Comparison of ENCODE assay signal across 1 cellular context in the genomic region with DNA sequence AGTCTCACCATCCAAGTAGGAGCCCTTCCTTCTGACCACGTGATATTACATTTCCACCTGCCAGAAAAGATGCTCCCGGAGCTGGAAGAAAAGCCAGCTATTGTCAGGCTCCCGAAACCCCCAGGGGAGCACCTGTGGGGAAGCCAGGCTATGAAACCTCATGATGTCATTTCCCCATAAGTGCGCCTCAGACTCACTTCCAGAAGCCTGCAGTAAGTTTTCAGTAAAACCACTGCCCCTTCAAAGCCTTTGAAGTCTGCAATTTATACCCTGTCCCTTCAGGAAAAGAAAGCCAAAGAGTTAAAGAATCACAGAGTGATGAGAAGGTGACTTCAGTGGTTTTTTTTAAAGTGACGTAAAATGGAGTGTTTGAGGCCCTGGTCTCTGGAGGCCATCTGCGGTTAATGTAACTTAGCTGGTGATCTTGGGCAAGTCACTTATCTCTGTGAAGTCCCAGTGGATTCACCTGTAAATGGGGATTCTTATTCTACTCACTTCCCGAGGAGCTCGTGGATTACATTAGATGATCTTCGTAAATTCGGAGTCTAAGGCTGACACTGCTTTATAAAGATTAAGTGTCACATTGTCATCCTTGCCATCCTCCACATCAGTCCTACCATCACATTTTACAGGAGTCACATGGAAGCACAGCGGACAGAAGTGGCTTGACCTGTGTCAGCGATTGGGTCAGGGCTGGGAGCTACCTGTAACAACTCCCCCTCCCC.
TF ChIP-seq lines count a peak whose summit lies in the region.

No MANE protein-coding gene starts in this region.

TF ChIP-seq in GM12878, 131 proteins besides CTCF, POLR2A, EP300 and RAD21 (continued from another document and continues in another):
- TF ChIP-seq EGR1 (IDR thresholded peaks at IDR 0.05; ENCODE audit: borderline replicate concordance in 1 of 2, low read depth in 2 of 2, low read length in 2 of 2) (peak in 1 of 2 experiments; percentile 61; a peak in 1 of 3 replicates), MEF2A (IDR thresholded peaks at IDR 0.05; ENCODE audit: insufficient read depth, low read depth, low read length) (peak; percentile 82), JUND (IDR thresholded peaks at IDR 0.05; ENCODE audit: low read depth, low read length) (peak; percentile 57; the same call in 1 of the 2 replicates), STAT3 (IDR thresholded peaks at IDR 0.05; ENCODE audit: low read depth, low read length) (peak; percentile 96), PML (IDR thresholded peaks at IDR 0.05; ENCODE audit: low read length) (peak; percentile 84; the same call in 1 of the 2 replicates), ZNF24 (IDR thresholded peaks at IDR 0.05) (peak; percentile 64; the same call in 1 of the 2 replicates), NR2C2 (IDR thresholded peaks at IDR 0.05; ENCODE audit: borderline replicate concordance, control insufficient read depth, insufficient read length, low read depth) (no peak), CBX5 (IDR thresholded peaks at IDR 0.05; ENCODE audit: low read depth) (peak; percentile 86; the same call in 1 of the 2 replicates), HDGF (IDR thresholded peaks at IDR 0.05) (no peak), HDAC2 (IDR thresholded peaks at IDR 0.05) (no peak), SMARCA5 (IDR thresholded peaks at IDR 0.05) (peak; percentile 64; the same call in 1 of the 2 replicates), FOS (IDR thresholded peaks at IDR 0.05; ENCODE audit: borderline replicate concordance, extremely low read depth, insufficient read length) (no peak), GABPA (IDR thresholded peaks at IDR 0.05; ENCODE audit: low read depth) (peak; percentile 72), BRCA1 (IDR thresholded peaks at IDR 0.05; ENCODE audit: low read depth, low read length) (no peak), TCF7 (IDR thresholded peaks at IDR 0.05; ENCODE audit: borderline replicate concordance) (peak; percentile 99), YY1 (IDR thresholded peaks at IDR 0.05; ENCODE audit: low read depth, low read length) (peak; percentile 54; the same call in 1 of the 2 replicates), CREM (IDR thresholded peaks at IDR 0.05; ENCODE audit: low read depth) (peak; percentile 95), SUZ12 (IDR thresholded peaks at IDR 0.05; ENCODE audit: unreplicated experiment) (no peak), MYB (IDR thresholded peaks at IDR 0.05; ENCODE audit: borderline replicate concordance, low read depth, low read length) (no peak), TBL1XR1 (IDR thresholded peaks at IDR 0.05; ENCODE audit: low read depth, low read length) (peak; percentile 93), SRF (IDR thresholded peaks at IDR 0.05; ENCODE audit: low read depth in 2 of 2, low read length in 2 of 2) (peak in 1 of 2 experiments; percentile 55; a peak in 2 of 4 replicates), ZNF207 (IDR thresholded peaks at IDR 0.05; ENCODE audit: borderline replicate concordance) (no peak), SPI1 (IDR thresholded peaks at IDR 0.05; ENCODE audit: borderline replicate concordance, insufficient read depth, low read depth, low read length) (peak; percentile 56), CHD4 (IDR thresholded peaks at IDR 0.05) (no peak)
- TF ChIP-seq, protein P1, sequence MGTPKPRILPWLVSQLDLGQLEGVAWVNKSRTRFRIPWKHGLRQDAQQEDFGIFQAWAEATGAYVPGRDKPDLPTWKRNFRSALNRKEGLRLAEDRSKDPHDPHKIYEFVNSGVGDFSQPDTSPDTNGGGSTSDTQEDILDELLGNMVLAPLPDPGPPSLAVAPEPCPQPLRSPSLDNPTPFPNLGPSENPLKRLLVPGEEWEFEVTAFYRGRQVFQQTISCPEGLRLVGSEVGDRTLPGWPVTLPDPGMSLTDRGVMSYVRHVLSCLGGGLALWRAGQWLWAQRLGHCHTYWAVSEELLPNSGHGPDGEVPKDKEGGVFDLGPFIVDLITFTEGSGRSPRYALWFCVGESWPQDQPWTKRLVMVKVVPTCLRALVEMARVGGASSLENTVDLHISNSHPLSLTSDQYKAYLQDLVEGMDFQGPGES (IDR thresholded peaks at IDR 0.05), result no peak
- TF ChIP-seq, protein P2, sequence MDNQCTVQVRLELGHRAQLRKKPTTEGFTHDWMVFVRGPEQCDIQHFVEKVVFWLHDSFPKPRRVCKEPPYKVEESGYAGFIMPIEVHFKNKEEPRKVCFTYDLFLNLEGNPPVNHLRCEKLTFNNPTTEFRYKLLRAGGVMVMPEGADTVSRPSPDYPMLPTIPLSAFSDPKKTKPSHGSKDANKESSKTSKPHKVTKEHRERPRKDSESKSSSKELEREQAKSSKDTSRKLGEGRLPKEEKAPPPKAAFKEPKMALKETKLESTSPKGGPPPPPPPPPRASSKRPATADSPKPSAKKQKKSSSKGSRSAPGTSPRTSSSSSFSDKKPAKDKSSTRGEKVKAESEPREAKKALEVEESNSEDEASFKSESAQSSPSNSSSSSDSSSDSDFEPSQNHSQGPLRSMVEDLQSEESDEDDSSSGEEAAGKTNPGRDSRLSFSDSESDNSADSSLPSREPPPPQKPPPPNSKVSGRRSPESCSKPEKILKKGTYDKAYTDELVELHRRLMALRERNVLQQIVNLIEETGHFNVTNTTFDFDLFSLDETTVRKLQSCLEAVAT (IDR thresholded peaks at IDR 0.05), result peak; percentile 78
- TF ChIP-seq, protein P3, sequence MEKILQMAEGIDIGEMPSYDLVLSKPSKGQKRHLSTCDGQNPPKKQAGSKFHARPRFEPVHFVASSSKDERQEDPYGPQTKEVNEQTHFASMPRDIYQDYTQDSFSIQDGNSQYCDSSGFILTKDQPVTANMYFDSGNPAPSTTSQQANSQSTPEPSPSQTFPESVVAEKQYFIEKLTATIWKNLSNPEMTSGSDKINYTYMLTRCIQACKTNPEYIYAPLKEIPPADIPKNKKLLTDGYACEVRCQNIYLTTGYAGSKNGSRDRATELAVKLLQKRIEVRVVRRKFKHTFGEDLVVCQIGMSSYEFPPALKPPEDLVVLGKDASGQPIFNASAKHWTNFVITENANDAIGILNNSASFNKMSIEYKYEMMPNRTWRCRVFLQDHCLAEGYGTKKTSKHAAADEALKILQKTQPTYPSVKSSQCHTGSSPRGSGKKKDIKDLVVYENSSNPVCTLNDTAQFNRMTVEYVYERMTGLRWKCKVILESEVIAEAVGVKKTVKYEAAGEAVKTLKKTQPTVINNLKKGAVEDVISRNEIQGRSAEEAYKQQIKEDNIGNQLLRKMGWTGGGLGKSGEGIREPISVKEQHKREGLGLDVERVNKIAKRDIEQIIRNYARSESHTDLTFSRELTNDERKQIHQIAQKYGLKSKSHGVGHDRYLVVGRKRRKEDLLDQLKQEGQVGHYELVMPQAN (conservative IDR thresholded peaks at IDR 0.05), result 0 out of 2 replicates have a peak, but pooled peaks have one; percentile 28
- TF ChIP-seq, protein P4, sequence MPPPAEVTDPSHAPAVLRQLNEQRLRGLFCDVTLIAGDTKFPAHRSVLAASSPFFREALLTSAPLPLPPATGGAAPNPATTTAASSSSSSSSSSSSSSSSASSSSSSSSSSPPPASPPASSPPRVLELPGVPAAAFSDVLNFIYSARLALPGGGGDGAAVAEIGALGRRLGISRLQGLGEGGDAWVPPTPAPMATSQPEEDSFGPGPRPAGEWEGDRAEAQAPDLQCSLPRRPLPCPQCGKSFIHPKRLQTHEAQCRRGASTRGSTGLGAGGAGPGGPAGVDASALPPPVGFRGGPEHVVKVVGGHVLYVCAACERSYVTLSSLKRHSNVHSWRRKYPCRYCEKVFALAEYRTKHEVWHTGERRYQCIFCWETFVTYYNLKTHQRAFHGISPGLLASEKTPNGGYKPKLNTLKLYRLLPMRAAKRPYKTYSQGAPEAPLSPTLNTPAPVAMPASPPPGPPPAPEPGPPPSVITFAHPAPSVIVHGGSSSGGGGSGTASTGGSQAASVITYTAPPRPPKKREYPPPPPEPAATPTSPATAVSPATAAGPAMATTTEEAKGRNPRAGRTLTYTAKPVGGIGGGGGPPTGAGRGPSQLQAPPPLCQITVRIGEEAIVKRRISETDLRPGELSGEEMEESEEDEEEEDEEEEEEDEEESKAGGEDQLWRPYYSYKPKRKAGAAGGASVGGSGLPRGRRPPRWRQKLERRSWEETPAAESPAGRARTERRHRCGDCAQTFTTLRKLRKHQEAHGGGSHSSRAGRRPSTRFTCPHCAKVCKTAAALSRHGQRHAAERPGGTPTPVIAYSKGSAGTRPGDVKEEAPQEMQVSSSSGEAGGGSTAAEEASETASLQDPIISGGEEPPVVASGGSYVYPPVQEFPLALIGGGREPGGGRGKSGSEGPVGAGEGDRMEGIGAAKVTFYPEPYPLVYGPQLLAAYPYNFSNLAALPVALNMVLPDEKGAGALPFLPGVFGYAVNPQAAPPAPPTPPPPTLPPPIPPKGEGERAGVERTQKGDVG (CRISPR knock-in tag; IDR thresholded peaks at IDR 0.05), result no peak
- TF ChIP-seq, protein P5, sequence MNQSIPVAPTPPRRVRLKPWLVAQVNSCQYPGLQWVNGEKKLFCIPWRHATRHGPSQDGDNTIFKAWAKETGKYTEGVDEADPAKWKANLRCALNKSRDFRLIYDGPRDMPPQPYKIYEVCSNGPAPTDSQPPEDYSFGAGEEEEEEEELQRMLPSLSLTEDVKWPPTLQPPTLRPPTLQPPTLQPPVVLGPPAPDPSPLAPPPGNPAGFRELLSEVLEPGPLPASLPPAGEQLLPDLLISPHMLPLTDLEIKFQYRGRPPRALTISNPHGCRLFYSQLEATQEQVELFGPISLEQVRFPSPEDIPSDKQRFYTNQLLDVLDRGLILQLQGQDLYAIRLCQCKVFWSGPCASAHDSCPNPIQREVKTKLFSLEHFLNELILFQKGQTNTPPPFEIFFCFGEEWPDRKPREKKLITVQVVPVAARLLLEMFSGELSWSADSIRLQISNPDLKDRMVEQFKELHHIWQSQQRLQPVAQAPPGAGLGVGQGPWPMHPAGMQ (IDR thresholded peaks at IDR 0.05; ENCODE audit: borderline replicate concordance), result no peak
- TF ChIP-seq, protein P6, sequence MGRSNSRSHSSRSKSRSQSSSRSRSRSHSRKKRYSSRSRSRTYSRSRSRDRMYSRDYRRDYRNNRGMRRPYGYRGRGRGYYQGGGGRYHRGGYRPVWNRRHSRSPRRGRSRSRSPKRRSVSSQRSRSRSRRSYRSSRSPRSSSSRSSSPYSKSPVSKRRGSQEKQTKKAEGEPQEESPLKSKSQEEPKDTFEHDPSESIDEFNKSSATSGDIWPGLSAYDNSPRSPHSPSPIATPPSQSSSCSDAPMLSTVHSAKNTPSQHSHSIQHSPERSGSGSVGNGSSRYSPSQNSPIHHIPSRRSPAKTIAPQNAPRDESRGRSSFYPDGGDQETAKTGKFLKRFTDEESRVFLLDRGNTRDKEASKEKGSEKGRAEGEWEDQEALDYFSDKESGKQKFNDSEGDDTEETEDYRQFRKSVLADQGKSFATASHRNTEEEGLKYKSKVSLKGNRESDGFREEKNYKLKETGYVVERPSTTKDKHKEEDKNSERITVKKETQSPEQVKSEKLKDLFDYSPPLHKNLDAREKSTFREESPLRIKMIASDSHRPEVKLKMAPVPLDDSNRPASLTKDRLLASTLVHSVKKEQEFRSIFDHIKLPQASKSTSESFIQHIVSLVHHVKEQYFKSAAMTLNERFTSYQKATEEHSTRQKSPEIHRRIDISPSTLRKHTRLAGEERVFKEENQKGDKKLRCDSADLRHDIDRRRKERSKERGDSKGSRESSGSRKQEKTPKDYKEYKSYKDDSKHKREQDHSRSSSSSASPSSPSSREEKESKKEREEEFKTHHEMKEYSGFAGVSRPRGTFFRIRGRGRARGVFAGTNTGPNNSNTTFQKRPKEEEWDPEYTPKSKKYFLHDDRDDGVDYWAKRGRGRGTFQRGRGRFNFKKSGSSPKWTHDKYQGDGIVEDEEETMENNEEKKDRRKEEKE (IDR thresholded peaks at IDR 0.05), result no peak
- TF ChIP-seq, protein P7, sequence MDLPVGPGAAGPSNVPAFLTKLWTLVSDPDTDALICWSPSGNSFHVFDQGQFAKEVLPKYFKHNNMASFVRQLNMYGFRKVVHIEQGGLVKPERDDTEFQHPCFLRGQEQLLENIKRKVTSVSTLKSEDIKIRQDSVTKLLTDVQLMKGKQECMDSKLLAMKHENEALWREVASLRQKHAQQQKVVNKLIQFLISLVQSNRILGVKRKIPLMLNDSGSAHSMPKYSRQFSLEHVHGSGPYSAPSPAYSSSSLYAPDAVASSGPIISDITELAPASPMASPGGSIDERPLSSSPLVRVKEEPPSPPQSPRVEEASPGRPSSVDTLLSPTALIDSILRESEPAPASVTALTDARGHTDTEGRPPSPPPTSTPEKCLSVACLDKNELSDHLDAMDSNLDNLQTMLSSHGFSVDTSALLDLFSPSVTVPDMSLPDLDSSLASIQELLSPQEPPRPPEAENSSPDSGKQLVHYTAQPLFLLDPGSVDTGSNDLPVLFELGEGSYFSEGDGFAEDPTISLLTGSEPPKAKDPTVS (IDR thresholded peaks at IDR 0.05; ENCODE audit: low read depth, low read length), result no peak
- TF ChIP-seq, protein P8, sequence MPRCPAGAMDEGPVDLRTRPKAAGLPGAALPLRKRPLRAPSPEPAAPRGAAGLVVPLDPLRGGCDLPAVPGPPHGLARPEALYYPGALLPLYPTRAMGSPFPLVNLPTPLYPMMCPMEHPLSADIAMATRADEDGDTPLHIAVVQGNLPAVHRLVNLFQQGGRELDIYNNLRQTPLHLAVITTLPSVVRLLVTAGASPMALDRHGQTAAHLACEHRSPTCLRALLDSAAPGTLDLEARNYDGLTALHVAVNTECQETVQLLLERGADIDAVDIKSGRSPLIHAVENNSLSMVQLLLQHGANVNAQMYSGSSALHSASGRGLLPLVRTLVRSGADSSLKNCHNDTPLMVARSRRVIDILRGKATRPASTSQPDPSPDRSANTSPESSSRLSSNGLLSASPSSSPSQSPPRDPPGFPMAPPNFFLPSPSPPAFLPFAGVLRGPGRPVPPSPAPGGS (IDR thresholded peaks at IDR 0.05; ENCODE audit: borderline replicate concordance, insufficient read depth, low read depth, low read length, poor library complexity, severe bottlenecking), result peak; percentile 85
- TF ChIP-seq, protein P9, sequence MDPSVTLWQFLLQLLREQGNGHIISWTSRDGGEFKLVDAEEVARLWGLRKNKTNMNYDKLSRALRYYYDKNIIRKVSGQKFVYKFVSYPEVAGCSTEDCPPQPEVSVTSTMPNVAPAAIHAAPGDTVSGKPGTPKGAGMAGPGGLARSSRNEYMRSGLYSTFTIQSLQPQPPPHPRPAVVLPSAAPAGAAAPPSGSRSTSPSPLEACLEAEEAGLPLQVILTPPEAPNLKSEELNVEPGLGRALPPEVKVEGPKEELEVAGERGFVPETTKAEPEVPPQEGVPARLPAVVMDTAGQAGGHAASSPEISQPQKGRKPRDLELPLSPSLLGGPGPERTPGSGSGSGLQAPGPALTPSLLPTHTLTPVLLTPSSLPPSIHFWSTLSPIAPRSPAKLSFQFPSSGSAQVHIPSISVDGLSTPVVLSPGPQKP (IDR thresholded peaks at IDR 0.05; ENCODE audit: low read depth, low read length), result no peak
